ENCODE assay signal across 11 cellular contexts in genomic region chr6:118280210-118280609, GRCh38.
DNase-seq lines count a peak whose midpoint lies in the region; ATAC-seq lines count a peak whose summit lies in the region.
"Had no signal": no experiment of that assay in that cellular context is flagged by ENCODE, and none has a peak within 500 bp of the region (broad histone marks: within the 10 kb centered on the region; RNA-seq: fewer than 3 reads in every experiment).

No MANE protein-coding gene starts in this region.

- no peak for DNase-seq in activated naive CD8-positive, alpha-beta T cell treated with anti-CD3 and anti-CD28 coated beads, Interleukin-2, amount 50 U/mL, for 24 hours
- DNase-seq in activated naive CD8-positive, alpha-beta T cell treated with anti-CD3 and anti-CD28 coated beads for 36 hours: no peak
- DNase-seq in stimulated activated naive CD8-positive, alpha-beta T cell treated with anti-CD3 and anti-CD28 coated beads, Interleukin-15, Interleukin-2, amounts not matched to agents 100 U/mL and 50 U/mL, for 24 hours: no peak
- no peak for DNase-seq in NOMO-1 (lab: John Stamatoyannopoulos, UW; ENCODE audit: unreplicated experiment in 2 of 2)
- no peak for DNase-seq in activated CD8-positive, alpha-beta memory T cell treated with anti-CD3 and anti-CD28 coated beads, Interleukin-2, amount 50 U/mL, for 48 hours
- DNase-seq in stimulated activated CD4-positive, alpha-beta T cell treated with anti-CD3 and anti-CD28 coated beads, Interleukin-4, amount 100 ng/mL, for 4 hours: no peak
- DNase-seq: foreskin keratinocyte, midbrain, NCI-H2171 had no signal

- H3K36me3 Mint-ChIP-seq in activated naive CD8-positive, alpha-beta T cell treated with anti-CD3 and anti-CD28 coated beads, Interleukin-2, amount 50 U/mL, for 24 hours (ENCODE audit: low read depth): no peaks in the 10 kb centered on the region
- no peaks in the 10 kb centered on the region for H3K36me3 Mint-ChIP-seq in activated naive CD8-positive, alpha-beta T cell treated with anti-CD3 and anti-CD28 coated beads for 36 hours

- peaks cover 4% of the 10 kb centered on the region for H3K27me3 Mint-ChIP-seq in activated naive CD8-positive, alpha-beta T cell treated with anti-CD3 and anti-CD28 coated beads, Interleukin-2, amount 50 U/mL, for 24 hours
- peaks cover 13% of the 10 kb centered on the region for H3K27me3 Mint-ChIP-seq in activated naive CD8-positive, alpha-beta T cell treated with anti-CD3 and anti-CD28 coated beads for 36 hours

- H3K4me1 Mint-ChIP-seq in activated naive CD8-positive, alpha-beta T cell treated with anti-CD3 and anti-CD28 coated beads, Interleukin-2, amount 50 U/mL, for 24 hours: no peaks in the 10 kb centered on the region
- H3K4me1 Mint-ChIP-seq in activated naive CD8-positive, alpha-beta T cell treated with anti-CD3 and anti-CD28 coated beads for 36 hours: peaks cover 7% of the 10 kb centered on the region

- no peaks in the 10 kb centered on the region for H3K9me3 Mint-ChIP-seq in activated naive CD8-positive, alpha-beta T cell treated with anti-CD3 and anti-CD28 coated beads, Interleukin-2, amount 50 U/mL, for 24 hours
- no peaks in the 10 kb centered on the region for H3K9me3 Mint-ChIP-seq in activated naive CD8-positive, alpha-beta T cell treated with anti-CD3 and anti-CD28 coated beads for 36 hours

- peak; percentile 51 for ATAC-seq in activated naive CD8-positive, alpha-beta T cell treated with anti-CD3 and anti-CD28 coated beads, Interleukin-2, amount 50 U/mL, for 24 hours
- peak; percentile 95 for ATAC-seq in HG02588 (IDR thresholded peaks at IDR 0.05; ENCODE audit: unreplicated experiment)
- peak; percentile 91 for ATAC-seq in HG03439 (IDR thresholded peaks at IDR 0.05; ENCODE audit: unreplicated experiment)
- ATAC-seq in stimulated activated naive CD8-positive, alpha-beta T cell treated with anti-CD3 and anti-CD28 coated beads, Interleukin-15, Interleukin-2, amounts not matched to agents 100 U/mL and 50 U/mL, for 24 hours: peak; percentile 35
- ATAC-seq: foreskin keratinocyte had no signal

- H3K4me3 Mint-ChIP-seq in activated naive CD8-positive, alpha-beta T cell treated with anti-CD3 and anti-CD28 coated beads, Interleukin-2, amount 50 U/mL, for 24 hours: no peak overlapping the region
- no peak overlapping the region for H3K4me3 Mint-ChIP-seq in activated naive CD8-positive, alpha-beta T cell treated with anti-CD3 and anti-CD28 coated beads for 36 hours

- no peak overlapping the region for H3K27ac Mint-ChIP-seq in activated naive CD8-positive, alpha-beta T cell treated with anti-CD3 and anti-CD28 coated beads, Interleukin-2, amount 50 U/mL, for 24 hours
- no peak overlapping the region for H3K27ac Mint-ChIP-seq in activated naive CD8-positive, alpha-beta T cell treated with anti-CD3 and anti-CD28 coated beads for 36 hours

Comparison
In these comparisons a context has a peak if more than half of its experiments do, and no peak if none do; other contexts are left out.
1. ATAC-seq: peak in every context shown above with its lines; median percentile 95 in HG02588; 91 in HG03439; 51 in activated naive CD8-positive, alpha-beta T cell treated with anti-CD3 and anti-CD28 coated beads, Interleukin-2, amount 50 U/mL, for 24 hours; 35 in stimulated activated naive CD8-positive, alpha-beta T cell treated with anti-CD3 and anti-CD28 coated beads, Interleukin-15, Interleukin-2, amounts not matched to agents 100 U/mL and 50 U/mL, for 24 hours.